In the genomic region with DNA sequence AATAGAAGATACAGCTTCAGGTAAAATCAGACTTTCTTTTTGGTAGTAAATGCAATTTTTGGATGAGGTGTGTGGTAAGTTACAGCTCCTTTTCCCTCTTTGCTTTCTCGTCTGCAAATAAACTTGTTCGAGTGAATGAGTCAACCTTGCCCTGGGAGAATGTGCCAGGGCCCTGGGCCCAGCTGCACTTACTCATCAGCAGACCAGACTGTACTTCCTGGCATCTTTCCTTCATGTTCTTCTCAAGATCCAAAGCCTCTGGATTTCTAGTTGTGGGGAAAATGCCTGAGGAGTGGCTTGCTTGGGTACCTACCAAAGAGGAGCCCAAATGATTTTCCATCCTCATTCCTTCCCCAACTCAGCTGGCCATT, we compare ENCODE assay signal across 11 cellular contexts. TPM values are rescaled to one million over a fixed set of nuclear protein-coding genes. Genes with fewer than 3 reads are reported as not detected.
A peak's percentile ranks its signal among the peaks of the same experiment; 100 is the strongest.
DNase-seq lines count a peak whose midpoint lies in the region; ATAC-seq and TF ChIP-seq lines count a peak whose summit lies in the region.
"Had no signal": no experiment of that assay in that cellular context is flagged by ENCODE, and none has a peak within 500 bp of the region (broad histone marks: within the 10 kb centered on the region; RNA-seq: fewer than 3 reads in every experiment).

No MANE protein-coding gene starts in this region.

- WGBS in mesodermal cell (ENCODE audit: insufficient coverage in 2 of 2), 2 experiments = 100% methylated on average over 1 of the region's 2 CpGs

- peaks cover 33% of the 10 kb centered on the region for H3K27me3 Mint-ChIP-seq in CD4-positive, alpha-beta T cell

- H3K9me3 ChIP-seq in mesodermal cell (ENCODE audit: control insufficient read depth, low read length) = no peaks in the 10 kb centered on the region
- no peaks in the 10 kb centered on the region for H3K9me3 ChIP-seq in CD4-positive, alpha-beta T cell (ENCODE audit: control insufficient read depth, low read length)

- H3K4me1 ChIP-seq in mesodermal cell (ENCODE audit: control insufficient read depth, insufficient read depth, low read length, poor library complexity, severe bottlenecking) = peaks cover 22% of the 10 kb centered on the region

- DNase-seq in A172 (ENCODE audit: low spot score) (peak; percentile 84), Kasumi-1 (lab: John Stamatoyannopoulos, UW) (peak; percentile 17 to 26), epithelial cell of prostate (ENCODE audit: low read depth, low spot score) (peak; percentile 37), SHP77 (lab: John Stamatoyannopoulos, UW) (no peak)
- no peak for DNase-seq in CD4-positive, alpha-beta T cell
- DNase-seq: C1 segment of cervical spinal cord had no signal

- no peak overlapping the region for H3K4me3 Mint-ChIP-seq in CD4-positive, alpha-beta T cell

- ATAC-seq in GM21390 (IDR thresholded peaks at IDR 0.05; ENCODE audit: unreplicated experiment) = no peak
- no peak for ATAC-seq in GM18511 (IDR thresholded peaks at IDR 0.05; ENCODE audit: unreplicated experiment)
- ATAC-seq in CD4-positive, alpha-beta T cell (ENCODE audit: poor library complexity) = no peak

- H3K4me3 ChIP-seq in mesodermal cell (ENCODE audit: extremely low read depth, insufficient read depth, low read length, poor library complexity, severe bottlenecking) = no peak overlapping the region

- no peaks in the 10 kb centered on the region for H3K9me3 Mint-ChIP-seq in CD4-positive, alpha-beta T cell
- H3K9me3 Mint-ChIP-seq: activated T-helper 2 cell treated with anti-CD3 and anti-CD28 coated beads, Interferon-gamma antibody, Interleukin-2, Interleukin-4, amounts not matched to agents 10 μg/mL and 5 μg/mL and 100 μg/mL, durations not matched to agents 14 hours and 24 hours and 36 hours had no signal

- H3K36me3 Mint-ChIP-seq in CD4-positive, alpha-beta T cell (ENCODE audit: low read depth) = no peaks in the 10 kb centered on the region

- CTCF ChIA-PET in CD4-positive, alpha-beta T cell (lab: Charles Lee) = no interaction called here

- H3K4me1 Mint-ChIP-seq in CD4-positive, alpha-beta T cell (ENCODE audit: low read depth) = no peaks in the 10 kb centered on the region

- H3K27me3 ChIP-seq in CD4-positive, alpha-beta T cell (ENCODE audit: control insufficient read depth, insufficient read depth, low read length) = peaks cover 4% of the 10 kb centered on the region

- POLR2A ChIA-PET in CD4-positive, alpha-beta T cell (lab: Charles Lee) = no interaction called here

- no peak overlapping the region for H3K27ac Mint-ChIP-seq in CD4-positive, alpha-beta T cell
- H3K27ac Mint-ChIP-seq: activated T-helper 2 cell treated with anti-CD3 and anti-CD28 coated beads, Interferon-gamma antibody, Interleukin-2, Interleukin-4, amounts not matched to agents 10 μg/mL and 5 μg/mL and 100 μg/mL, durations not matched to agents 14 hours and 24 hours and 36 hours had no signal

- H3K27ac ChIP-seq in epithelial cell of prostate (no peak overlapping the region), mesodermal cell (ENCODE audit: low read depth, low read length, severe bottlenecking) (peak overlapping the region; percentile 31)
- H3K27ac ChIP-seq in CD4-positive, alpha-beta T cell (ENCODE audit: low read depth, low read length) = no peak overlapping the region

- no peaks in the 10 kb centered on the region for H3K36me3 ChIP-seq in mesodermal cell (ENCODE audit: control insufficient read depth, insufficient read depth, low read length)

- intact Hi-C loops in CD4-positive, alpha-beta T cell (cut with DNase I, micrococcal nuclease) = no loop called here

- no peak for TF ChIP-seq CTCF in CD4-positive, alpha-beta T cell (IDR thresholded peaks at IDR 0.05)

RNA-seq across cellular contexts. Expression of gene G6PC1, which starts 5.4 kb away (rescaled TPM):
- total RNA-seq in A172 (2014; rRNA removed; shearing (Covaris generic)) = not detected in 2 replicates
- polyA plus RNA-seq in mesodermal cell (2013, experiment 1 of 2) = not detected
- polyA plus RNA-seq in mesodermal cell (2013, experiment 2 of 2) = not detected
- not detected for total RNA-seq in CD4-positive, alpha-beta T cell
- total RNA-seq: activated T-helper 2 cell treated with anti-CD3 and anti-CD28 coated beads, Interferon-gamma antibody, Interleukin-2, Interleukin-4, amounts not matched to agents 10 μg/mL and 5 μg/mL and 100 μg/mL, durations not matched to agents 14 hours and 24 hours and 36 hours; SK-MEL-5 had no signal

RNA-seq across cellular contexts. Expression of gene AOC3, which starts 44.2 kb away (rescaled TPM):
- 0.09 and 0.41 TPM in 2 replicates for total RNA-seq in A172 (2014; rRNA removed; shearing (Covaris generic))
- polyA plus RNA-seq in mesodermal cell (2013, experiment 1 of 2) = 1.9 TPM
- 2.1 TPM for polyA plus RNA-seq in mesodermal cell (2013, experiment 2 of 2)
- total RNA-seq in CD4-positive, alpha-beta T cell = 1 to 10 TPM in 1 of 2 experiments, under 1 TPM in 1; 0.78 to 1.0 TPM

RNA-seq across cellular contexts. Expression of gene AOC2, which starts 50.8 kb away (rescaled TPM):
- 0.10 TPM in 1 of 2 replicates, not detected in the other for total RNA-seq in A172 (2014; rRNA removed; shearing (Covaris generic))
- polyA plus RNA-seq in mesodermal cell (2013, experiment 1 of 2) = 2.3 TPM
- polyA plus RNA-seq in mesodermal cell (2013, experiment 2 of 2) = 2.7 TPM
- 1 to 10 TPM; 2.5 to 2.9 TPM for total RNA-seq in CD4-positive, alpha-beta T cell

Comparison
In these comparisons a context has a peak if more than half of its experiments do, and no peak if none do; other contexts are left out.
1. DNase-seq: peak in A172 (single experiment), Kasumi-1 (2 of 2) and epithelial cell of prostate (single experiment); none in SHP77 (0 of 2) and CD4-positive, alpha-beta T cell (0 of 10).